Comparison of ENCODE assay signal across 16 cellular contexts in genomic region chr3:115982629-115983028, GRCh38.
DNase-seq lines count a peak whose midpoint lies in the region; ATAC-seq lines count a peak whose summit lies in the region.
"Had no signal": no experiment of that assay in that cellular context is flagged by ENCODE, and none has a peak within 500 bp of the region (broad histone marks: within the 10 kb centered on the region; RNA-seq: fewer than 3 reads in every experiment).

No MANE protein-coding gene starts in this region.

- peak; percentile 5 for DNase-seq in DMS153 (lab: John Stamatoyannopoulos, UW)
- DNase-seq in DMS153 treated with DMSO at 0.1 percent for 48 hours (lab: John Stamatoyannopoulos, UW; ENCODE audit: unreplicated experiment): no peak
- peak; percentile 76 for DNase-seq in OCI-M1 (lab: John Stamatoyannopoulos, UW)
- no peak for DNase-seq in activated T-cell treated with anti-CD3 and anti-CD28 coated beads for 4 hours
- no peak for DNase-seq in medulla oblongata (ENCODE audit: extremely low spot score)
- DNase-seq in MV-4-11 (lab: John Stamatoyannopoulos, UW): no peak
- no peak for DNase-seq in cerebellum (ENCODE audit: low spot score)
- DNase-seq: CD8-positive, alpha-beta memory T cell; KG1; NCI-H1105; NCI-H1694 treated with DMSO at 0.1 percent for 48 hours; NCI-H774; T-cell had no signal

- ATAC-seq in HG02885 (IDR thresholded peaks at IDR 0.05; ENCODE audit: poor library complexity, unreplicated experiment): peak; percentile 40
- ATAC-seq: GM23338, Right ventricle myocardium inferior, T-cell had no signal

Comparison
In these comparisons a context has a peak if more than half of its experiments do, and no peak if none do; other contexts are left out.
1. DNase-seq: peak in DMS153 (single experiment) and OCI-M1 (single experiment); none in DMS153 treated with DMSO at 0.1 percent for 48 hours (single experiment), activated T-cell treated with anti-CD3 and anti-CD28 coated beads for 4 hours (single experiment), medulla oblongata (single experiment), MV-4-11 (single experiment) and cerebellum (single experiment).